Comparison of ENCODE assay signal across 8 cellular contexts in the genomic region with DNA sequence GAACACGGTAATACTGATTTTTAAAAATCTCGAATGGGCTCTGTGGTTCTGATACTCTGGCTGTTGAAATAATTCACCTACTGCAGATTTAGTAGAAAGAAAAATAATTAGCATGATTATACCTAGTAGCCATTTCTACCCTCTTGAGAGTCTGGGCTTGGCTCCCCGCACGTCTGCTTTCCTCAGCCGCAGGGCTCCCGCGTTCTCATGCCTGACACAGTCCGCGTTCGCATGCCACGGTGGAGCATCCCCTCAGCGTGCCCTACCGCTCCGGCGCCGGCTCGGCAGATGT. TPM values are rescaled to one million over a fixed set of nuclear protein-coding genes. Genes with fewer than 3 reads are reported as not detected.
DNase-seq lines count a peak whose midpoint lies in the region; ATAC-seq and TF ChIP-seq lines count a peak whose summit lies in the region.

No MANE protein-coding gene starts in this region.

- WGBS in endodermal cell (ENCODE audit: insufficient coverage in 1 of 2, insufficient read length in 1 of 2), 2 experiments, result 0 to 1% methylated on average over 10 to 17 of the region's 17 CpGs

- H3K4me3 Mint-ChIP-seq in CD8-positive, alpha-beta memory T cell, result peak overlapping the region; percentile 91 to 100 (median 98)
- H3K4me3 Mint-ChIP-seq in endodermal cell, result peak overlapping the region; percentile 99

- H3K4me1 ChIP-seq in CD8-positive, alpha-beta memory T cell (ENCODE audit: insufficient read depth, low read length), result peaks cover 24% of the 10 kb centered on the region
- peaks cover 11% of the 10 kb centered on the region for H3K4me1 ChIP-seq in OCI-LY7 (ENCODE audit: insufficient read depth, low read length, poor library complexity, severe bottlenecking)
- no peaks in the 10 kb centered on the region for H3K4me1 ChIP-seq in endodermal cell (ENCODE audit: control insufficient read depth, insufficient read depth, low read length)
- peaks cover 48 to 49% of the 10 kb centered on the region in 2 experiments for H3K4me1 ChIP-seq in neutrophil (ENCODE audit: control insufficient read depth in 1 of 2, insufficient read depth in 1 of 2, low read depth in 1 of 2, low read length in 1 of 2)

- H3K27ac ChIP-seq in CD8-positive, alpha-beta memory T cell (ENCODE audit: low read depth, low read length), result peak overlapping the region; percentile 97
- H3K27ac ChIP-seq in OCI-LY7 (ENCODE audit: low read depth, low read length, poor library complexity, severe bottlenecking), result peak overlapping the region; percentile 93
- H3K27ac ChIP-seq in endodermal cell (ENCODE audit: low read depth, low read length), result peak overlapping the region; percentile 100
- peak overlapping the region; percentile 99 for H3K27ac ChIP-seq in neutrophil

- H3K36me3 Mint-ChIP-seq in CD8-positive, alpha-beta memory T cell, result peaks cover 0 to 47% (median 3%) of the 10 kb centered on the region in 3 donors
- H3K36me3 Mint-ChIP-seq in endodermal cell (ENCODE audit: low read depth), result peaks cover 24% of the 10 kb centered on the region

- peak overlapping the region; percentile 97 for H2AFZ ChIP-seq in OCI-LY7 (ENCODE audit: low read length)

- H3K9me3 Mint-ChIP-seq in CD8-positive, alpha-beta memory T cell, result no peaks in the 10 kb centered on the region
- H3K9me3 Mint-ChIP-seq in endodermal cell, result peaks cover 1% of the 10 kb centered on the region

- H3K27me3 Mint-ChIP-seq in CD8-positive, alpha-beta memory T cell, result no peaks in the 10 kb centered on the region
- no peaks in the 10 kb centered on the region for H3K27me3 Mint-ChIP-seq in endodermal cell (ENCODE audit: insufficient read depth)

- peaks cover 35 to 47% (median 43%) of the 10 kb centered on the region in 3 donors for H3K4me1 Mint-ChIP-seq in CD8-positive, alpha-beta memory T cell
- peaks cover 16% of the 10 kb centered on the region for H3K4me1 Mint-ChIP-seq in endodermal cell

- no peak for DNase-seq in CD8-positive, alpha-beta memory T cell
- no peak for DNase-seq in OCI-LY7 (ENCODE audit: low spot score)
- DNase-seq in endodermal cell, result no peak
- no peak for DNase-seq in activated CD4-positive, CD25-positive, alpha-beta regulatory T cell treated with anti-CD3 and anti-CD28 coated beads, Interleukin-2, amount 50 U/mL, for 72 hours
- no peak for DNase-seq in HT-29 (ENCODE audit: low spot score)
- no peak for DNase-seq in retina

- H3K79me2 ChIP-seq in OCI-LY7 (ENCODE audit: insufficient read depth, low read depth, low read length), result peaks cover 55% of the 10 kb centered on the region

- peak overlapping the region; percentile 95 for H3K4me3 ChIP-seq in CD8-positive, alpha-beta memory T cell (ENCODE audit: low read length)
- H3K4me3 ChIP-seq in OCI-LY7 (ENCODE audit: low read depth, low read length, poor library complexity, severe bottlenecking) (peak overlapping the region; percentile 93), endodermal cell (ENCODE audit: low read length) (peak overlapping the region; percentile 100), neutrophil (ENCODE audit: low read depth in 1 of 2, low read length in 1 of 2) (peak overlapping the region; percentile 97 to 99)

- peak overlapping the region; percentile 99 for H3K9ac ChIP-seq in endodermal cell (ENCODE audit: extremely low read depth, low read length, poor library complexity, severe bottlenecking)

- H4K20me1 ChIP-seq in OCI-LY7 (ENCODE audit: insufficient read depth, low read length), result peaks cover 32% of the 10 kb centered on the region

- POLR2A ChIA-PET in CD8-positive, alpha-beta memory T cell (lab: Charles Lee), result interaction anchor here (1.0 to 1.5 kb wide), 3 partner anchors 222 to 1178 kb away, joined by 3 to 20 read pairs (median 11); a partner anchor contains a TSS
- POLR2A ChIA-PET in OCI-LY7 (lab: Charles Lee), result interaction anchor here (0.6 to 1.1 kb wide), 7 partner anchors 14 to 1175 kb away, joined by 3 to 9 read pairs (median 3); a partner anchor contains a TSS

- CTCF ChIA-PET in CD8-positive, alpha-beta memory T cell (lab: Charles Lee), result interaction anchor here (0.7 to 1.0 kb wide), 4 partner anchors 43 to 273 kb away, joined by 3 to 6 read pairs (median 4); no protein-coding TSS in a partner anchor
- CTCF ChIA-PET in OCI-LY7 (lab: Charles Lee; ENCODE audit: unreplicated experiment), result interaction anchor here (0.6 to 1.1 kb wide), 2 partner anchors 15 to 17 kb away, joined by 3 to 5 read pairs; no protein-coding TSS in a partner anchor

- ATAC-seq in GM21619 (IDR thresholded peaks at IDR 0.05; ENCODE audit: unreplicated experiment), result no peak

- peak overlapping the region; percentile 95 to 100 (median 99) for H3K27ac Mint-ChIP-seq in CD8-positive, alpha-beta memory T cell
- peak overlapping the region; percentile 98 for H3K27ac Mint-ChIP-seq in endodermal cell

- no peaks in the 10 kb centered on the region for H3K9me3 ChIP-seq in CD8-positive, alpha-beta memory T cell (ENCODE audit: low read length)
- H3K9me3 ChIP-seq in OCI-LY7 (ENCODE audit: low read length) (no peaks in the 10 kb centered on the region), endodermal cell (ENCODE audit: control insufficient read depth, low read length) (no peaks in the 10 kb centered on the region), neutrophil (no peaks in the 10 kb centered on the region)

- no peaks in the 10 kb centered on the region for H3K27me3 ChIP-seq in CD8-positive, alpha-beta memory T cell (ENCODE audit: insufficient read depth, low read length, poor library complexity, severe bottlenecking)
- H3K27me3 ChIP-seq in endodermal cell (ENCODE audit: control insufficient read depth, insufficient read depth, low read length, poor library complexity, severe bottlenecking), result no peaks in the 10 kb centered on the region
- H3K27me3 ChIP-seq in neutrophil, result no peaks in the 10 kb centered on the region

- intact Hi-C loops in OCI-LY7 (cut with micrococcal nuclease; ENCODE audit: unreplicated experiment), result loop anchor here (1.0 to 10.0 kb wide), 6 partner anchors 15 to 488 kb away; a partner anchor contains a TSS

- H3K4me2 ChIP-seq in OCI-LY7 (ENCODE audit: low read length), result peak overlapping the region; percentile 99

- BruUV-seq in OCI-LY7 (replicated peaks; lab: Mats Ljungman, UMichigan), result no TSS peak

- TF ChIP-seq CTCF in OCI-LY7 (conservative IDR thresholded peaks at IDR 0.05; ENCODE audit: low read length) (0 out of 2 replicates have a peak, but pooled peaks have one; percentile 15), endodermal cell (conservative IDR thresholded peaks at IDR 0.05) (no peak), neutrophil (IDR thresholded peaks at IDR 0.05) (no peak)

- no peaks in the 10 kb centered on the region for H3K9me2 ChIP-seq in OCI-LY7 (ENCODE audit: insufficient read depth, low read length)

- H3K36me3 ChIP-seq in CD8-positive, alpha-beta memory T cell (ENCODE audit: insufficient read depth, low read length), result no peaks in the 10 kb centered on the region
- peaks cover 27% of the 10 kb centered on the region for H3K36me3 ChIP-seq in OCI-LY7 (ENCODE audit: insufficient read depth, low read length)
- peaks cover 23% of the 10 kb centered on the region for H3K36me3 ChIP-seq in endodermal cell (ENCODE audit: control insufficient read depth, insufficient read depth, low read length)
- H3K36me3 ChIP-seq in neutrophil, result no peaks in the 10 kb centered on the region

RNA-seq across cellular contexts. Expression of a gene that starts 0.9 kb away (rescaled TPM):
- 10 to 100 TPM; 77.7 to 81.9 TPM for total RNA-seq in CD8-positive, alpha-beta memory T cell
- 101 TPM for polyA plus RNA-seq in CD8-positive, alpha-beta memory T cell
- 77.0 and 96.6 TPM in 2 replicates for total RNA-seq in OCI-LY7 (2014; rRNA removed; shearing (Covaris generic))
- total RNA-seq in OCI-LY7 (2022) (99.2 and 109 TPM in 2 replicates), endodermal cell (100 to 1,000 TPM; 109 to 124 TPM)
- polyA plus RNA-seq in endodermal cell (2013, experiment 1 of 2), result 90.3 TPM
- 95.6 TPM for polyA plus RNA-seq in endodermal cell (2013, experiment 2 of 2)
- 28.9 and 29.3 TPM in 2 replicates for total RNA-seq in HT-29 (2014; rRNA removed; shearing (Covaris generic))
